Comparison of ENCODE assay signal across 2 cellular contexts in genomic region chr17:20084621-20085282, GRCh38.
TF ChIP-seq lines count a peak whose summit lies in the region.

No MANE protein-coding gene starts in this region.

TF ChIP-seq in H1, 55 proteins besides CTCF, POLR2A, EP300 and RAD21 (continued from another document):
- no peak for TF ChIP-seq E2F6 (IDR thresholded peaks at IDR 0.05)
- TF ChIP-seq MAFK (IDR thresholded peaks at IDR 0.05; ENCODE audit: low read depth, low read length): no peak
- TF ChIP-seq BCL11A (IDR thresholded peaks at IDR 0.05; ENCODE audit: low read depth in 2 of 2, low read length in 2 of 2): no peak

TF ChIP-seq in WTC11, 78 proteins besides CTCF, POLR2A, EP300 and RAD21 (continued from another document):
- TF ChIP-seq OVOL2 (CRISPR knock-in tag; IDR thresholded peaks at IDR 0.05; ENCODE audit: borderline replicate concordance) (no peak), NR1H2 (CRISPR knock-in tag; IDR thresholded peaks at IDR 0.05) (no peak), ZBTB21 (CRISPR knock-in tag; IDR thresholded peaks at IDR 0.05; ENCODE audit: borderline replicate concordance) (no peak)
